Comparison of ENCODE assay signal across 33 cellular contexts in the genomic region with DNA sequence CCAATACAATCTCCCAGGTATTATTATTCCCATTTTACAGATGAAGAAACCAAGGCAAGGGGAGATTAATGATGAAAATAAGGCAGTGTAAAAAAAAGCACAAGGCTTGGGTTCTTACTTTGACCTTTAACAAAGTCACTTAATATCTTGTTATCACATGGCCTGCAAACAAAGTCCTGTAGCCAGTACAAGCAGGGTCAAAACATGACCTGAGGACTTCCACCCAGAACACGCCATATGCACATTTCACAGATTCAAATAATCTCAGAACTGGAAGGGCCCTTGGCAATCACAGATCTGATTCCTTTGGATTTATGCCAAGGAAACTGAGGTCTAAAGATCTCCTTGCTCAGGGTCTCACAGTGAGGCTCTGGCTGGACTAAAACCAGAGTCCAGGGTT.
"Had no signal": no experiment of that assay in that cellular context is flagged by ENCODE, and none has a peak within 500 bp of the region (broad histone marks: within the 10 kb centered on the region; RNA-seq: fewer than 3 reads in every experiment).

No MANE protein-coding gene starts in this region.

- H3K9ac ChIP-seq: KMS-11 had no signal

- H3K4me3 ChIP-seq: MG63 had no signal

- H3K27ac ChIP-seq: KMS-11 had no signal

- H3K27me3 ChIP-seq: MG63 had no signal

- DNase-seq: Karpas-422, Kasumi-1, MG63, MM.1S, MV-4-11, NCI-H1048, NCI-H1092, NCI-H1092 treated with DMSO at 0.1 percent for 48 hours, NCI-H1105, NCI-H1105 treated with DMSO at 0.1 percent for 48 hours, NCI-H1417, NCI-H1417 treated with DMSO at 0.1 percent for 48 hours, NCI-H1436, NCI-H1436 treated with DMSO at 0.1 percent for 48 hours, NCI-H146, NCI-H1694, NCI-H1694 treated with DMSO at 0.1 percent for 48 hours, NCI-H187, NCI-H187 treated with DMSO at 0.1 percent for 48 hours, NCI-H1930, NCI-H2029, NCI-H2029 treated with DMSO at 0.1 percent for 48 hours, NCI-H2081, NCI-H2081 treated with DMSO at 0.1 percent for 48 hours, NCI-H2107, NCI-H2171, NCI-H2171 treated with DMSO at 0.1 percent for 48 hours, NCI-H2227 treated with DMSO at 0.1 percent for 48 hours, NCI-H226, NCI-H446, NCI-H446 treated with DMSO at 0.1 percent for 48 hours, NCI-H510A had no signal

- H3K4me2 ChIP-seq: KMS-11 had no signal

- H3K9me3 ChIP-seq: MG63 had no signal
